Comparison of ENCODE assay signal across 14 cellular contexts in the genomic region with DNA sequence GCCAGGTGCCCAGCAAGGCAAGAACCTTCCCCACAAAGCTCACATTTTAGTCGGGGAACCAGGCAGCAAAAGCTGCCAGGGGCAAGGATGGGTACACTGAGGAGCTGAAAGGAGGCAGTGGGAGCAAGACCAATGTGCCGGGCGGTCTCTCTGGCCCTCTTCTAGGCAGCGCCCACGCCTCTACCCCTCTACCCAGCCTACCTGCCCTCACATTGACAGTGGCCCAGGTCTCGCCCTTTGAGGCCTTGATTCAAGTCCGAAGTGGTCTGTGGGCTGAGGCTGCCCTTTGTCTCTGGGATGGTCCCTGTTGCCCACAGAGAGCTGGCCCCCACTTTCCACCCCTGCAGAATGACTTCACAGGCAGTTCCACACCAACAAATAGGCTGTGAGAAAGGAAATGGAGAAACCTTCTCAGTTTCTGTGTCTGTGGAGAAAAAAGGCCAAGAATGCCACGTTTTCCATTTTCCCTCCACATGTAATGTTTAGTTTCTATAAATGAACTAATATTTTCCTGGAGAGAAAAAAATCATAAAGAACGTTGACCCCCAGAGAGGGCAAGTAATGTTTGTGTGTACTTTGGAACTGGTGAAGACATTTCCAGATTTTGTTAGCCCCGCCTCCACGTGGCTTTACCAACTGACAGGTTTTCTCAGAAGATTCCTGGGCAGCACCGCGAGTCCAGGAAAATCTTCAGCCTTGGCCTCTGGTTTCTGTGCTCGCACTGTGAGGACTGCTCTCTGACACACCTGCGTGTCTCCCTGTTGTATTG. TPM values are rescaled to one million over a fixed set of nuclear protein-coding genes. Genes with fewer than 3 reads are reported as not detected.
DNase-seq lines count a peak whose midpoint lies in the region; ATAC-seq and TF ChIP-seq lines count a peak whose summit lies in the region.
"Had no signal": no experiment of that assay in that cellular context is flagged by ENCODE, and none has a peak within 500 bp of the region (broad histone marks: within the 10 kb centered on the region; RNA-seq: fewer than 3 reads in every experiment).

No MANE protein-coding gene starts in this region.

- TF ChIP-seq CTCF in vagina (IDR thresholded peaks at IDR 0.05), result no peak

- TF ChIP-seq POLR2A in vagina (IDR thresholded peaks at IDR 0.05), result no peak

- H3K36me3 ChIP-seq in duodenal mucosa (ENCODE audit: control insufficient read depth in 1 of 2, insufficient read depth in 2 of 2, low read length in 2 of 2) (peaks cover 7 to 56% of the 10 kb centered on the region in 2 donors), muscle layer of colon (ENCODE audit: insufficient read depth, low read length) (no peaks in the 10 kb centered on the region), vagina (no peaks in the 10 kb centered on the region), H7 (replicated peaks; ENCODE audit: control insufficient read depth, insufficient read depth, low read length) (no peaks in the 10 kb centered on the region; the same call in 1 of the 2 replicates)
- H3K36me3 ChIP-seq: gastrocnemius medialis had no signal

- no peak overlapping the region for H3K9ac ChIP-seq in duodenal mucosa (ENCODE audit: low read depth in 1 of 2, low read length in 2 of 2)
- H3K9ac ChIP-seq in muscle layer of colon (ENCODE audit: low read length), result no peak overlapping the region

- H3K4me3 ChIP-seq in duodenal mucosa (ENCODE audit: low read depth in 1 of 2, low read length in 2 of 2) (no peak overlapping the region), muscle layer of colon (ENCODE audit: low read depth in 1 of 2, low read length in 2 of 2) (no peak overlapping the region), vagina (no peak overlapping the region), H7 (ENCODE audit: insufficient read depth, low read depth, low read length) (no peak overlapping the region)
- H3K4me3 ChIP-seq: gastrocnemius medialis had no signal

- H3K4me1 ChIP-seq in duodenal mucosa (ENCODE audit: control insufficient read depth in 1 of 2, insufficient read depth in 2 of 2, low read length in 2 of 2) (peaks cover 10 to 11% of the 10 kb centered on the region in 2 donors), muscle layer of colon (ENCODE audit: insufficient read depth, low read length) (peaks cover 27% of the 10 kb centered on the region), vagina (peaks cover 66% of the 10 kb centered on the region)
- H3K4me1 ChIP-seq: gastrocnemius medialis had no signal

- ATAC-seq in left ventricle myocardium superior, result no peak
- ATAC-seq: gastrocnemius medialis had no signal

- intact Hi-C loops in cardiac septum (cut with DNase I) (no loop called here), left ventricle myocardium superior (cut with micrococcal nuclease) (no loop called here), vagina (cut with DNase I) (no loop called here)

- H3K27me3 ChIP-seq in duodenal mucosa (ENCODE audit: control insufficient read depth in 1 of 2, insufficient read depth in 2 of 2, low read length in 2 of 2) (no peaks in the 10 kb centered on the region), muscle layer of colon (ENCODE audit: control insufficient read depth in 1 of 2, insufficient read depth in 2 of 2, low read length in 2 of 2) (no peaks in the 10 kb centered on the region), vagina (no peaks in the 10 kb centered on the region), H7 (ENCODE audit: control insufficient read depth, insufficient read depth, low read length) (no peaks in the 10 kb centered on the region)
- H3K27me3 ChIP-seq: gastrocnemius medialis had no signal

- no peaks in the 10 kb centered on the region for H3K9me3 ChIP-seq in duodenal mucosa (ENCODE audit: control insufficient read depth in 1 of 2, low read length in 2 of 2)
- H3K9me3 ChIP-seq in muscle layer of colon (ENCODE audit: low read length), result no peaks in the 10 kb centered on the region
- H3K9me3 ChIP-seq in vagina, result no peaks in the 10 kb centered on the region
- H3K9me3 ChIP-seq: gastrocnemius medialis had no signal

- DNase-seq in cardiac septum (ENCODE audit: low spot score) (peak; percentile 63), left ventricle myocardium superior (no peak), vagina (ENCODE audit: extremely low spot score in 2 of 2) (peak in 1 of 2 donors; percentile 87), H7 (no peak), NCI-H2227 treated with DMSO at 0.1 percent for 48 hours (lab: John Stamatoyannopoulos, UW) (no peak), NCI-H1092 (lab: John Stamatoyannopoulos, UW) (no peak)
- DNase-seq: activated CD4-positive, alpha-beta T cell treated with anti-CD3 and anti-CD28 coated beads, Interleukin-2, amount 10 ng/mL, durations not matched to agents 24 days and 14 days; activated T-cell treated with anti-CD3 and anti-CD28 coated beads, Interleukin-2, amount 50 U/mL, for 48 hours; gastrocnemius medialis; NCI-H2107; stimulated activated CD4-positive, alpha-beta T cell treated with anti-CD3 and anti-CD28 coated beads, Interleukin-4, amount 100 ng/mL, for 24 hours had no signal

- H3K27ac ChIP-seq in duodenal mucosa (ENCODE audit: low read depth, low read length) (peak overlapping the region; percentile 6), muscle layer of colon (ENCODE audit: low read depth, low read length) (peak overlapping the region; percentile 34), vagina (peak overlapping the region; percentile 58)
- H3K27ac ChIP-seq: gastrocnemius medialis had no signal

RNA-seq across cellular contexts. Expression of a gene that starts 57.4 kb away (rescaled TPM):
- 41.4 TPM for total RNA-seq in cardiac septum
- total RNA-seq in left ventricle myocardium superior, result 27.4 TPM
- 65.8 TPM for total RNA-seq in vagina
- 4.7 and 8.3 TPM in 2 replicates for total RNA-seq in H7 (2014; rRNA removed; shearing (Covaris generic))
- total RNA-seq: activated CD4-positive, alpha-beta T cell treated with anti-CD3 and anti-CD28 coated beads, Interleukin-2, amount 10 ng/mL, durations not matched to agents 24 days and 14 days; T-helper 1 cell treated with Interleukin-12 subunit alpha and Interleukin-12 subunit beta and Interleukin-4 antibody, amounts not matched to agents 30 ng/mL and 1 ng/mL, for 36 hours had no signal

Comparison
In these comparisons a context has a peak if more than half of its experiments do, and no peak if none do; other contexts are left out.
1. H3K27ac ChIP-seq: peak in every context shown above with its lines; median percentile 58 in vagina; 34 in muscle layer of colon; 6 in duodenal mucosa.